8 cellular contexts compared by ENCODE assay signal in the genomic region with DNA sequence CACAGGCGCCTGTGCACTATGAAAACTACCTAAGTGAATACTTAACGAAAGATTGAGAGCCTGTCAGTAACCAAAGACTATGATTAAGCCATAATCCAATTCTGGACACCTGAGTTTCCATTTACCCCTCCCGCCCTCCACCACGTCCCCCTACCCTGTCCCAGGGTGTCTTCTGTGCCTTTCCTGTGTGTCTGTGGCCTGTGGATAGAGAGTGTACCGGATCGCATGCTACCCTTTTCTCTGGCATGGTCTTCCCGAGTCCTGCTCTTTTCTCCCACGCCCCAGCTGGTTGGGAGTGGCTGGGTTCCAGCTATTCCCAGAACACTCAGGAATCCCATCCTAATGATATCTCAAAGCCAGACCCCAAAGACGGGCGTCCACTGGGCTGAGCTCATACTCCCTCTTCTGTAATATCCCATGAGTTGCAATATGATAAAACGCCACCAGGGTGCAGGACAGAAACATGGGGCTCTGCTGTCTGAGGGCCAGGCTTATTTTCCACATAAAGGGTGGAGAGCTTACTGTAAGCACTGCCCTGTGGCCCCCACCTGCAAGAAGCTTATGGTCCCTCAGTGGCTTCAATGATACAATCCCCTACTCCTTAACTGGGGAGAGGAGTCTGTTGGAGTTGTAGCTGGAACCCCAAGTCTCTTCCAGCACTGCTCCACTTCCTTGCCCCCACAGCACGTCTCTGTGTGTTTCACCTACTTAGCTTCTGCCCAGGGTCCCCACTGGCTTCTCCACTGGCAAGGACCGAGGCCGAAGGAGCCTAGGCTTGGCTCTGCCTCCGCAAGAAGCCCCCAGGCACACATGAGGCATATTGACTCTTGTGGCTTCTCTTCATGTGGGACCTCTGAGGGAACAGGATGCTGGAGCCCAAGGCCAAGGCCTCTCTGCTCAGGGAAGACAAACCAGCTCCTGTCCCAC. TPM values are rescaled to one million over a fixed set of nuclear protein-coding genes. Genes with fewer than 3 reads are reported as not detected.
A peak's percentile ranks its signal among the peaks of the same experiment; 100 is the strongest.
DNase-seq lines count a peak whose midpoint lies in the region; ATAC-seq, FAIRE-seq and TF ChIP-seq lines count a peak whose summit lies in the region.

No MANE protein-coding gene starts in this region.

- intact Hi-C loops in HepG2 (cut with micrococcal nuclease; ENCODE audit: unreplicated experiment): loop anchor here (1.0 kb wide), 1 partner anchor 18 kb away; no protein-coding TSS in a partner anchor

- in situ Hi-C loops in HepG2 (cut with HindIII; ENCODE audit: extremely low pct_ligation_motif_present, low pct_unique_long_range_greater_than_20kb): no loop called here

- BruUV-seq in HepG2 (replicated peaks; lab: Mats Ljungman, UMichigan): no TSS peak

- H3K9me3 ChIP-seq in SU-DHL-6 (ENCODE audit: insufficient read depth, low read length) (no peaks in the 10 kb centered on the region), HepG2 (ENCODE audit: low read length) (no peaks in the 10 kb centered on the region)

- no peak overlapping the region for H3K27ac Mint-ChIP-seq in central memory CD8-positive, alpha-beta T cell (ENCODE audit: low read depth)

- ATAC-seq in GM21786 (IDR thresholded peaks at IDR 0.05; ENCODE audit: unreplicated experiment): peak; percentile 71
- peak; percentile 63 for ATAC-seq in central memory CD8-positive, alpha-beta T cell (replicated peaks; ENCODE audit: extremely low read depth, poor library complexity, severe bottlenecking)
- peak; percentile 90 for ATAC-seq in HepG2

- H3K79me2 ChIP-seq in SU-DHL-6 (ENCODE audit: insufficient read depth, low read length) (no peaks in the 10 kb centered on the region), HepG2 (ENCODE audit: insufficient read depth, low read length) (no peaks in the 10 kb centered on the region)

- CTCF ChIA-PET in HepG2 (lab: Yijun Ruan, JAX; ENCODE audit: low intra/inter-chr PET ratio, low total read pairs): interaction anchor here (1.1 to 1.4 kb wide), 3 partner anchors 18 to 372 kb away, joined by 3 to 13 read pairs (median 4); no protein-coding TSS in a partner anchor

- 24% methylated on average over 13 of the region's 15 CpGs for WGBS in HepG2 (ENCODE audit: low lambda C conversion rate)

- DNase-seq in DMS153 (lab: John Stamatoyannopoulos, UW) (peak; percentile 27), NCI-H1048 (lab: John Stamatoyannopoulos, UW) (peak; percentile 35), HepG2 (ENCODE audit: low spot score) (peak; percentile 54), superior temporal gyrus (ENCODE audit: extremely low spot score) (peak; percentile 77), hippocampal formation (lab: John Stamatoyannopoulos, UW) (no peak)
- no peak for DNase-seq in central memory CD8-positive, alpha-beta T cell (ENCODE audit: low spot score in 2 of 2)

- 0 out of 2 replicates have a peak, but pooled peaks have one; percentile 35 for TF ChIP-seq RAD21 in HepG2 (CRISPR knock-in tag; IDR thresholded peaks at IDR 0.05)

- peak; percentile 65 for TF ChIP-seq CTCF in SU-DHL-6 (IDR thresholded peaks at IDR 0.05; ENCODE audit: insufficient read depth, low read length, poor library complexity, severe bottlenecking)
- TF ChIP-seq CTCF in HepG2 (CRISPR knock-in tag; IDR thresholded peaks at IDR 0.05): peak; percentile 77

- TF ChIP-seq EP300 in HepG2 (IDR thresholded peaks at IDR 0.05; ENCODE audit: low read depth in 2 of 2, low read length in 2 of 2): no peak
- no peak for TF ChIP-seq EP300 in HepG2 (CRISPR knock-in tag; IDR thresholded peaks at IDR 0.05; ENCODE audit: borderline replicate concordance)

- POLR2A ChIA-PET in HepG2 (lab: Yijun Ruan, JAX): interaction anchor here (1.2 kb wide), 1 partner anchor 28 kb away, joined by 4 read pairs; no protein-coding TSS in a partner anchor

- H3K9ac ChIP-seq in SU-DHL-6 (ENCODE audit: low read length) (no peak overlapping the region), HepG2 (ENCODE audit: insufficient read depth, low read depth, low read length) (no peak overlapping the region)

- peak; percentile 64 for FAIRE-seq in HepG2 (lab: Jason Lieb, UNC)

- H3K27me3 ChIP-seq in SU-DHL-6 (ENCODE audit: low read length) (no peaks in the 10 kb centered on the region), HepG2 (ENCODE audit: control insufficient read depth in 1 of 2, insufficient read depth in 2 of 2, low read length in 2 of 2) (peaks cover 5 to 50% of the 10 kb centered on the region in 2 experiments; a peak in 3 of 5 replicates)

- peaks cover 4% of the 10 kb centered on the region for H3K36me3 Mint-ChIP-seq in central memory CD8-positive, alpha-beta T cell (ENCODE audit: insufficient read depth)

- no peak overlapping the region for H2AFZ ChIP-seq in SU-DHL-6 (ENCODE audit: low read depth, low read length, severe bottlenecking)
- no peak overlapping the region for H2AFZ ChIP-seq in HepG2 (ENCODE audit: low read length)

- H3K9me3 Mint-ChIP-seq in central memory CD8-positive, alpha-beta T cell: no peaks in the 10 kb centered on the region

- TF ChIP-seq POLR2A in HepG2 (IDR thresholded peaks at IDR 0.05; ENCODE audit: insufficient read depth in 1 of 2, low read depth in 2 of 2, low read length in 2 of 2): no peak

- peaks cover 74% of the 10 kb centered on the region for H3K27me3 Mint-ChIP-seq in central memory CD8-positive, alpha-beta T cell

- peaks cover 14% of the 10 kb centered on the region; the same call in 1 of the 2 replicates for H3K4me1 ChIP-seq in HepG2 (ENCODE audit: insufficient read depth, low read length)

- no peaks in the 10 kb centered on the region for H3K9me2 ChIP-seq in SU-DHL-6 (replicated peaks; ENCODE audit: insufficient read depth, low read length)

- H4K20me1 ChIP-seq in SU-DHL-6 (ENCODE audit: low read depth, low read length) (no peaks in the 10 kb centered on the region), HepG2 (ENCODE audit: insufficient read depth, low read length) (no peaks in the 10 kb centered on the region)

- H3K27ac ChIP-seq in SU-DHL-6 (ENCODE audit: low read depth, low read length) (no peak overlapping the region), HepG2 (ENCODE audit: extremely low read length, insufficient read depth, low read length) (no peak overlapping the region)

- no peak overlapping the region for H3K4me3 ChIP-seq in SU-DHL-6 (ENCODE audit: insufficient read depth, low read length, poor library complexity, severe bottlenecking)
- no peak overlapping the region for H3K4me3 ChIP-seq in HepG2 (replicated peaks in 1 of 3; ENCODE audit: insufficient read depth in 1 of 3, low read depth in 2 of 3, low read length in 3 of 3)

- H3K36me3 ChIP-seq in SU-DHL-6 (ENCODE audit: low read length) (no peaks in the 10 kb centered on the region), HepG2 (replicated peaks in 1 of 2; ENCODE audit: control insufficient read depth in 1 of 2, insufficient read depth in 2 of 2, low read length in 2 of 2) (no peaks in the 10 kb centered on the region)

- H3K4me1 Mint-ChIP-seq in central memory CD8-positive, alpha-beta T cell: peaks cover 18% of the 10 kb centered on the region

- no peaks in the 10 kb centered on the region for H3F3A ChIP-seq in SU-DHL-6 (ENCODE audit: insufficient read depth)

- H3K4me2 ChIP-seq in SU-DHL-6 (ENCODE audit: low read depth, low read length, poor library complexity, severe bottlenecking) (no peak overlapping the region), HepG2 (ENCODE audit: low read depth, low read length) (no peak overlapping the region)

- no peak overlapping the region for H3K4me3 Mint-ChIP-seq in central memory CD8-positive, alpha-beta T cell

RNA-seq across cellular contexts. Expression of gene ALX3, which starts 17.6 kb away (rescaled TPM):
- total RNA-seq in HepG2 (2016; rRNA removed; fragmentation: Illumina TruSeq; extraction: Trizol): not detected in 2 replicates
- total RNA-seq in HepG2 (2016; cell fraction: cytosol; rRNA removed; fragmentation: Illumina TruSeq; extraction: Trizol; ENCODE audit: low read depth): not detected in 2 replicates
- total RNA-seq in HepG2 (2016; cell fraction: insoluble cytoplasmic fraction; rRNA removed; fragmentation: Illumina TruSeq; extraction: Trizol): not detected in 2 replicates
- total RNA-seq in HepG2 (2016; cell fraction: membrane; rRNA removed; fragmentation: Illumina TruSeq; extraction: Trizol): not detected in 2 replicates
- not detected in 2 replicates for total RNA-seq in HepG2 (2016; cell fraction: nucleus; rRNA removed; fragmentation: Illumina TruSeq; extraction: Trizol)
- polyA plus RNA-seq in HepG2 (2011; rRNA removed): not detected in 2 replicates
- not detected in 2 replicates for polyA plus RNA-seq in HepG2 (2011; cell fraction: cytosol; rRNA removed)
- polyA plus RNA-seq in HepG2 (2011; cell fraction: nucleus; rRNA removed): not detected in 2 replicates
- not detected in 2 replicates for polyA plus RNA-seq in HepG2 (2012)
- not detected in 2 replicates for polyA plus RNA-seq in HepG2 (2016; cell fraction: cytosol; fragmentation: Illumina TruSeq; extraction: Trizol; ENCODE audit: low read depth)
- not detected in 2 replicates for polyA plus RNA-seq in HepG2 (2016; cell fraction: insoluble cytoplasmic fraction; fragmentation: Illumina TruSeq; extraction: Trizol; ENCODE audit: low read depth)
- not detected in 2 replicates for polyA plus RNA-seq in HepG2 (2016; cell fraction: membrane; fragmentation: Illumina TruSeq; extraction: Trizol; ENCODE audit: low read depth)
- not detected in 2 replicates for polyA plus RNA-seq in HepG2 (2016; cell fraction: nucleus; fragmentation: Illumina TruSeq; extraction: Trizol; ENCODE audit: insufficient read depth, low read depth)
- not detected in 2 replicates for polyA minus RNA-seq in HepG2 (2011; rRNA and poly(A)+ RNA removed; ENCODE audit: low replicate concordance)
- not detected in 2 replicates for polyA minus RNA-seq in HepG2 (2011; cell fraction: cytosol; rRNA and poly(A)+ RNA removed)
- not detected in 2 replicates for polyA minus RNA-seq in HepG2 (2011; cell fraction: nucleus; rRNA and poly(A)+ RNA removed)

RNA-seq across cellular contexts. Expression of gene UBL4B, which starts 24.2 kb away (rescaled TPM):
- not detected in 2 replicates for total RNA-seq in HepG2 (2016; rRNA removed; fragmentation: Illumina TruSeq; extraction: Trizol)
- not detected in 2 replicates for total RNA-seq in HepG2 (2016; cell fraction: cytosol; rRNA removed; fragmentation: Illumina TruSeq; extraction: Trizol; ENCODE audit: low read depth)
- not detected in 2 replicates for total RNA-seq in HepG2 (2016; cell fraction: insoluble cytoplasmic fraction; rRNA removed; fragmentation: Illumina TruSeq; extraction: Trizol)
- not detected in 2 replicates for total RNA-seq in HepG2 (2016; cell fraction: membrane; rRNA removed; fragmentation: Illumina TruSeq; extraction: Trizol)
- total RNA-seq in HepG2 (2016; cell fraction: nucleus; rRNA removed; fragmentation: Illumina TruSeq; extraction: Trizol): not detected in 2 replicates
- not detected in 2 replicates for polyA plus RNA-seq in HepG2 (2011; rRNA removed)
- polyA plus RNA-seq in HepG2 (2011; cell fraction: cytosol; rRNA removed): not detected in 2 replicates
- not detected in 2 replicates for polyA plus RNA-seq in HepG2 (2011; cell fraction: nucleus; rRNA removed)
- polyA plus RNA-seq in HepG2 (2012): not detected in 2 replicates
- polyA plus RNA-seq in HepG2 (2016; cell fraction: cytosol; fragmentation: Illumina TruSeq; extraction: Trizol; ENCODE audit: low read depth): not detected in 2 replicates
- not detected in 2 replicates for polyA plus RNA-seq in HepG2 (2016; cell fraction: insoluble cytoplasmic fraction; fragmentation: Illumina TruSeq; extraction: Trizol; ENCODE audit: low read depth)
- not detected in 2 replicates for polyA plus RNA-seq in HepG2 (2016; cell fraction: membrane; fragmentation: Illumina TruSeq; extraction: Trizol; ENCODE audit: low read depth)
- not detected in 2 replicates for polyA plus RNA-seq in HepG2 (2016; cell fraction: nucleus; fragmentation: Illumina TruSeq; extraction: Trizol; ENCODE audit: insufficient read depth, low read depth)
- polyA minus RNA-seq in HepG2 (2011; rRNA and poly(A)+ RNA removed; ENCODE audit: low replicate concordance): not detected in 2 replicates
- polyA minus RNA-seq in HepG2 (2011; cell fraction: cytosol; rRNA and poly(A)+ RNA removed): not detected in 2 replicates
- polyA minus RNA-seq in HepG2 (2011; cell fraction: nucleus; rRNA and poly(A)+ RNA removed): not detected in 2 replicates

RNA-seq across cellular contexts. Expression of gene STRIP1, which starts 53.7 kb away (rescaled TPM):
- 16.3 and 27.9 TPM in 2 replicates for total RNA-seq in HepG2 (2016; rRNA removed; fragmentation: Illumina TruSeq; extraction: Trizol)
- total RNA-seq in HepG2 (2016; cell fraction: cytosol; rRNA removed; fragmentation: Illumina TruSeq; extraction: Trizol; ENCODE audit: low read depth): 6.2 and 7.1 TPM in 2 replicates
- 14.0 and 27.8 TPM in 2 replicates for total RNA-seq in HepG2 (2016; cell fraction: insoluble cytoplasmic fraction; rRNA removed; fragmentation: Illumina TruSeq; extraction: Trizol)
- 10.0 and 13.7 TPM in 2 replicates for total RNA-seq in HepG2 (2016; cell fraction: membrane; rRNA removed; fragmentation: Illumina TruSeq; extraction: Trizol)
- 37.6 and 44.2 TPM in 2 replicates for total RNA-seq in HepG2 (2016; cell fraction: nucleus; rRNA removed; fragmentation: Illumina TruSeq; extraction: Trizol)
- 20.9 and 26.3 TPM in 2 replicates for polyA plus RNA-seq in HepG2 (2011; rRNA removed)
- polyA plus RNA-seq in HepG2 (2011; cell fraction: cytosol; rRNA removed): 15.1 and 16.2 TPM in 2 replicates
- polyA plus RNA-seq in HepG2 (2011; cell fraction: nucleus; rRNA removed): 91.2 and 91.4 TPM in 2 replicates
- 16.7 and 21.2 TPM in 2 replicates for polyA plus RNA-seq in HepG2 (2012)
- polyA plus RNA-seq in HepG2 (2016; cell fraction: cytosol; fragmentation: Illumina TruSeq; extraction: Trizol; ENCODE audit: low read depth): 1.0 and 1.3 TPM in 2 replicates
- polyA plus RNA-seq in HepG2 (2016; cell fraction: insoluble cytoplasmic fraction; fragmentation: Illumina TruSeq; extraction: Trizol; ENCODE audit: low read depth): 10.0 and 11.4 TPM in 2 replicates
- 2.5 and 2.7 TPM in 2 replicates for polyA plus RNA-seq in HepG2 (2016; cell fraction: membrane; fragmentation: Illumina TruSeq; extraction: Trizol; ENCODE audit: low read depth)
- polyA plus RNA-seq in HepG2 (2016; cell fraction: nucleus; fragmentation: Illumina TruSeq; extraction: Trizol; ENCODE audit: insufficient read depth, low read depth): 50.1 TPM in 2 replicates
- polyA minus RNA-seq in HepG2 (2011; rRNA and poly(A)+ RNA removed; ENCODE audit: low replicate concordance): 42.0 and 70.7 TPM in 2 replicates
- 12.7 and 13.3 TPM in 2 replicates for polyA minus RNA-seq in HepG2 (2011; cell fraction: cytosol; rRNA and poly(A)+ RNA removed)
- polyA minus RNA-seq in HepG2 (2011; cell fraction: nucleus; rRNA and poly(A)+ RNA removed): 70.0 and 73.5 TPM in 2 replicates

Comparison
In these comparisons a context has a peak if more than half of its experiments do, and no peak if none do; other contexts are left out.
1. DNase-seq: peak in DMS153 (single experiment), NCI-H1048 (single experiment), HepG2 (single experiment) and superior temporal gyrus (single experiment); none in central memory CD8-positive, alpha-beta T cell (0 of 2) and hippocampal formation (0 of 2).
2. Peak in every context shown above with its lines, with median percentiles within 50 percentile points of each other: ATAC-seq.